Comparison of ENCODE assay signal across 16 cellular contexts in the genomic region with DNA sequence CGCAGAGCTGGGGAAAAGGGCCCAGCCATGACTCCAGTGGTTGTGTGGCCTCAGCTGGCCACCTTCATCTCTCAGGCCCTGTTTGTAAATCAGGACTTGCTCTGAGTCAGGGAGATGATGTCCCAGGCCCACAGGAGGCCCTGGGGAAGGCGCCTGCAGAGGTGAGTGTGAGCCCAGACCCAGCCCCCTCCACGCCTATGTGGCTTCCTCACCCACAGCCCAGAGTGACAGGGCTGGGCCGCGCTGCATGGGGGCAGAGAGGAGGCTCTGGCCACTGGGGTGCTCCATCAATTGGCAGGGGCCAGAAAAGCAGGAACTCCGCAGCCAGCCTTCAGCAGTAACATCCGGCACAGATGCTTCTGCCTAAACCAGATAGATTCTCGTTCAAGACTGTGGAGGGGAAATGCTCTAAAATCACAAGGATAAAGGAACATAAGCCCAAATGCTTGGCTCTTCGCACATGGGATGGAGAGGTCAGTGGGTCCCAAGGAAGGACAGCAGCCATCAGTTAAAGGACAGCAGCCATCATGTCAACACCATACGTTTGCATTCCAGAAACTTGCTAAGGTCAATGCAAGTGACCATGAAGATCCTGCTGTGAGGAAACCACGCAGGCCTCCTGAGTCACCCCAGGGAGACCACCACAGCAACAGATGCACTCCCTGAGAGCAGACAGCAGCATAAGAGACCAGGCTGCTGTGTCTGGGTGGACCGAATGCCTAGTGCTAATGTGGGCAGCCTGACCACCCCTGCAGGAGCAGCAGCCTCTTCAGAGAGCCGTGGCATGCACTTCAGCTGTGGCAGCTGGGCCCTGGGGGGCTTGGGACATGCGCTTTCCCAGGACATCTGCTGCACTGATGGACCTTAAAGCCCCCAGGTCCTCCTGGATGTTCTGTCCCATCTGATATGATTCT. TPM values are rescaled to one million over a fixed set of nuclear protein-coding genes. Genes with fewer than 3 reads are reported as not detected.
A peak's percentile ranks its signal among the peaks of the same experiment; 100 is the strongest.
DNase-seq lines count a peak whose midpoint lies in the region; ATAC-seq and TF ChIP-seq lines count a peak whose summit lies in the region.
"Had no signal": no experiment of that assay in that cellular context is flagged by ENCODE, and none has a peak within 500 bp of the region (broad histone marks: within the 10 kb centered on the region; RNA-seq: fewer than 3 reads in every experiment).

No MANE protein-coding gene starts in this region.

- H3K27ac ChIP-seq in RWPE1 (peak overlapping the region; percentile 27), right cardiac atrium (ENCODE audit: low read length) (no peak overlapping the region)
- H3K27ac ChIP-seq: C4-2B, coronary artery had no signal

- POLR2A ChIA-PET in RWPE1 (lab: Yijun Ruan, JAX; ENCODE audit: low non-redundant PET) (no interaction called here), WTC11 (lab: Charles Lee) (no interaction called here)

- CTCF ChIA-PET in RWPE1 (lab: Yijun Ruan, JAX): no interaction called here
- CTCF ChIA-PET in WTC11 (lab: Charles Lee): interaction anchor here (0.6 to 2.4 kb wide), 27 partner anchors 8 to 204 kb away, joined by 3 to 21 read pairs (median 4); a partner anchor contains a TSS

- 89% methylated on average over 14 of the region's 14 CpGs for WGBS in right cardiac atrium

- H3K4me3 ChIP-seq in right cardiac atrium (ENCODE audit: low read length): no peak overlapping the region
- H3K4me3 ChIP-seq: coronary artery had no signal

- H3K27ac Mint-ChIP-seq in WTC11: no peak overlapping the region; the same call in 1 of the 2 replicates
- H3K27ac Mint-ChIP-seq: activated naive CD4-positive, alpha-beta T cell treated with anti-CD3 and anti-CD28 coated beads, Interleukin-2, amount 50 U/mL, for 72 hours; memory B cell; stimulated activated naive B cell treated with anti-CD40 and anti-IgM and Interleukin-4, amounts not matched to agents 10 μg/mL and 1 μg/mL and 100 μg/mL, for 72 hours had no signal

- H3K9me3 ChIP-seq in right cardiac atrium (ENCODE audit: control insufficient read depth, low read length): no peaks in the 10 kb centered on the region

- TF ChIP-seq CTCF in RWPE1 (conservative IDR thresholded peaks at IDR 0.05; ENCODE audit: low read depth): no peak
- no peak for TF ChIP-seq CTCF in WTC11 (IDR thresholded peaks at IDR 0.05)

- H3K27me3 Mint-ChIP-seq in WTC11 (ENCODE audit: low read depth): no peaks in the 10 kb centered on the region
- H3K27me3 Mint-ChIP-seq: stimulated activated naive B cell treated with anti-CD40 and anti-IgM and Interleukin-4, amounts not matched to agents 10 μg/mL and 1 μg/mL and 100 μg/mL, for 72 hours had no signal

- no peak for ATAC-seq in right cardiac atrium
- no peak for ATAC-seq in GM18511 (IDR thresholded peaks at IDR 0.05; ENCODE audit: unreplicated experiment)
- ATAC-seq in WTC11: no peak
- no peak for ATAC-seq in GM18868 (IDR thresholded peaks at IDR 0.05; ENCODE audit: unreplicated experiment)
- ATAC-seq in HG02571 (IDR thresholded peaks at IDR 0.05; ENCODE audit: unreplicated experiment): no peak
- ATAC-seq: activated naive CD4-positive, alpha-beta T cell treated with anti-CD3 and anti-CD28 coated beads, Interleukin-2, amount 50 U/mL, for 72 hours; stimulated activated naive B cell treated with anti-CD40 and anti-IgM and Interleukin-4, amounts not matched to agents 10 μg/mL and 1 μg/mL and 100 μg/mL, for 72 hours had no signal

- no peaks in the 10 kb centered on the region for H3K27me3 ChIP-seq in right cardiac atrium (ENCODE audit: control insufficient read depth, insufficient read depth)

- no peak overlapping the region for H3K4me3 Mint-ChIP-seq in WTC11
- H3K4me3 Mint-ChIP-seq: memory B cell; stimulated activated naive B cell treated with anti-CD40 and anti-IgM and Interleukin-4, amounts not matched to agents 10 μg/mL and 1 μg/mL and 100 μg/mL, for 72 hours had no signal

- peak; percentile 28 for DNase-seq in EH (ENCODE audit: low read depth)
- DNase-seq in RWPE1 (ENCODE audit: low spot score): no peak
- peak; percentile 7 to 58 (median 49) for DNase-seq in right cardiac atrium
- peak; percentile 80 for DNase-seq in posterior vena cava (ENCODE audit: low spot score)
- DNase-seq in WTC11 (ENCODE audit: low spot score): no peak
- DNase-seq: activated CD8-positive, alpha-beta memory T cell treated with anti-CD3 and anti-CD28 coated beads, Interleukin-2, amount 50 U/mL, for 48 hours; NCI-H1436; NCI-H510A treated with DMSO at 0.1 percent for 48 hours; stimulated activated naive B cell treated with anti-CD40 and anti-IgM and Interleukin-4, amounts not matched to agents 10 μg/mL and 1 μg/mL and 100 μg/mL, for 72 hours had no signal

- no peaks in the 10 kb centered on the region for H3K36me3 Mint-ChIP-seq in WTC11
- H3K36me3 Mint-ChIP-seq: activated naive CD4-positive, alpha-beta T cell treated with anti-CD3 and anti-CD28 coated beads, Interleukin-2, amount 50 U/mL, for 72 hours; memory B cell; stimulated activated naive B cell treated with anti-CD40 and anti-IgM and Interleukin-4, amounts not matched to agents 10 μg/mL and 1 μg/mL and 100 μg/mL, for 72 hours had no signal

- H3K4me1 ChIP-seq in right cardiac atrium (ENCODE audit: control insufficient read depth, insufficient read depth, low read length): peaks cover 3% of the 10 kb centered on the region

- 0 out of 2 replicates have a peak, but pooled peaks cover 3% of the 10 kb centered on the region for H3K4me1 Mint-ChIP-seq in WTC11
- H3K4me1 Mint-ChIP-seq: memory B cell had no signal

- H3K9me3 Mint-ChIP-seq in WTC11: peaks cover 4% of the 10 kb centered on the region
- H3K9me3 Mint-ChIP-seq: activated naive CD4-positive, alpha-beta T cell treated with anti-CD3 and anti-CD28 coated beads, Interleukin-2, amount 50 U/mL, for 72 hours had no signal

- intact Hi-C loops in right cardiac atrium (cut with DNase I) (no loop called here), posterior vena cava (cut with DNase I) (no loop called here)

TF ChIP-seq in WTC11, 78 proteins besides CTCF, POLR2A, EP300 and RAD21:
- TF ChIP-seq SMAD3 (CRISPR knock-in tag; IDR thresholded peaks at IDR 0.05; ENCODE audit: borderline replicate concordance): no peak
- TF ChIP-seq CREM (CRISPR knock-in tag; IDR thresholded peaks at IDR 0.05): no peak
- TF ChIP-seq MXD4 (CRISPR knock-in tag; IDR thresholded peaks at IDR 0.05; ENCODE audit: borderline replicate concordance): no peak
- no peak for TF ChIP-seq ZNF416 (CRISPR knock-in tag; IDR thresholded peaks at IDR 0.05)
- TF ChIP-seq NFYB (CRISPR knock-in tag; conservative IDR thresholded peaks at IDR 0.05; ENCODE audit: low read depth): no peak
- TF ChIP-seq, protein P1, sequence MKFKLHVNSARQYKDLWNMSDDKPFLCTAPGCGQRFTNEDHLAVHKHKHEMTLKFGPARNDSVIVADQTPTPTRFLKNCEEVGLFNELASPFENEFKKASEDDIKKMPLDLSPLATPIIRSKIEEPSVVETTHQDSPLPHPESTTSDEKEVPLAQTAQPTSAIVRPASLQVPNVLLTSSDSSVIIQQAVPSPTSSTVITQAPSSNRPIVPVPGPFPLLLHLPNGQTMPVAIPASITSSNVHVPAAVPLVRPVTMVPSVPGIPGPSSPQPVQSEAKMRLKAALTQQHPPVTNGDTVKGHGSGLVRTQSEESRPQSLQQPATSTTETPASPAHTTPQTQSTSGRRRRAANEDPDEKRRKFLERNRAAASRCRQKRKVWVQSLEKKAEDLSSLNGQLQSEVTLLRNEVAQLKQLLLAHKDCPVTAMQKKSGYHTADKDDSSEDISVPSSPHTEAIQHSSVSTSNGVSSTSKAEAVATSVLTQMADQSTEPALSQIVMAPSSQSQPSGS (CRISPR knock-in tag; IDR thresholded peaks at IDR 0.05; ENCODE audit: borderline replicate concordance, low read depth): no peak

RNA-seq across cellular contexts. Expression of a gene that starts 28.3 kb away (rescaled TPM):
- total RNA-seq in right cardiac atrium (10 to 100 TPM; 14.1 to 19.1 (median 15.4) TPM), posterior vena cava (10 to 100 TPM; 61.2 to 84.0 TPM), WTC11 (2021) (13.1 to 17.7 TPM (median 14.8 TPM) in 3 replicates)
- 10.3 TPM for polyA plus RNA-seq in right cardiac atrium

Comparison
In these comparisons a context has a peak if more than half of its experiments do, and no peak if none do; other contexts are left out.
1. DNase-seq: peak in EH (single experiment), right cardiac atrium (3 of 3) and posterior vena cava (single experiment); none in RWPE1 (single experiment) and WTC11 (single experiment).